In the genomic region with DNA sequence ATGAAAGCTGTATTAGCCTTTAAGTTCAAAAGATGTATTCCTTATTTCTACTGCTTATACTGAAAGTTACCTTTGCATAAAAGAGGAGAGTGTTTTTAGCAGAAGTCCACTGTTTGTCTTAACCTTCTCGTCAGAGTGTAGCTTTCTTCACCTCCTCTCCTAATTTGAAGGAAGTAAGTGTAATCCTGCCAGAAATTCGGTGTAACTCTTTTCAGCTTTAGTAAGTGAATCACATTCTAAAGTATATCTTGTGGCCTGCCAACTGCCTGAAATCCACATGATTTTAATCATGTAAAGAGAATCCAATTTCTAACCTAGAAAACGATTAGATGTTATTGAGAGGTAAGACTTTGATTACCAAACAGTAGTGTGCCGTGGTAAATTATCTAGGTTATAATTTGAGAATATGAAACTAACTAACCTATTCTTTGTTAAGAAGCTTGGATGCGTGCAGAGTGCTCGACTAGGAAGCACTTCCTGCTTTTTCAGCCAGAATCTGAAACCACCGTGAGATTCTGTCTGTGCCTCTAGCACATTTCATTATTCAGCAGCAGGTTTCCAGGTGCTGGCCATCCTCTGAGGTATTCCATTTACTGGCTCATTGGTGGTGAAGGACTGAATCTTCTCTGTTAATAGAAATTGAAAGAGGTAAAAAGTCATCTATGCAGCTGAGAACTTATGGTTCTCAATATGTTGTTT, we compare ENCODE assay signal across 10 cellular contexts. TPM values are rescaled to one million over a fixed set of nuclear protein-coding genes. Genes with fewer than 3 reads are reported as not detected.
DNase-seq lines count a peak whose midpoint lies in the region; ATAC-seq, FAIRE-seq and TF ChIP-seq lines count a peak whose summit lies in the region.
"Had no signal": no experiment of that assay in that cellular context is flagged by ENCODE, and none has a peak within 500 bp of the region (broad histone marks: within the 10 kb centered on the region; RNA-seq: fewer than 3 reads in every experiment).

No MANE protein-coding gene starts in this region.

- no peak for TF ChIP-seq POLR2A in esophagus squamous epithelium (IDR thresholded peaks at IDR 0.05)

- TF ChIP-seq CTCF in esophagus squamous epithelium (IDR thresholded peaks at IDR 0.05) (no peak), glutamatergic neuron (IDR thresholded peaks at IDR 0.05; ENCODE audit: partially characterized antibody, unreplicated experiment) (no peak)

- H3K4me1 Mint-ChIP-seq in CD4-positive, CD25-positive, alpha-beta regulatory T cell, result peaks cover 23 to 38% (median 29%) of the 10 kb centered on the region in 4 donors
- peaks cover 5% of the 10 kb centered on the region for H3K4me1 Mint-ChIP-seq in glutamatergic neuron (ENCODE audit: low read depth, unreplicated experiment)

- peak overlapping the region; percentile 16 for H3K27ac ChIP-seq in CD4-positive, CD25-positive, alpha-beta regulatory T cell (ENCODE audit: insufficient read depth, low read length, poor library complexity, severe bottlenecking)
- H3K27ac ChIP-seq in esophagus squamous epithelium, result peak overlapping the region; percentile 3 to 30 (median 18)
- H3K27ac ChIP-seq: prostate gland had no signal

- peak; percentile 40 for FAIRE-seq in GM19239 (lab: Jason Lieb, UNC)

- H3K4me3 Mint-ChIP-seq in CD4-positive, CD25-positive, alpha-beta regulatory T cell, result peak overlapping the region in 2 of 4 donors; percentile 42 to 57
- no peak overlapping the region for H3K4me3 Mint-ChIP-seq in glutamatergic neuron (ENCODE audit: unreplicated experiment)
- H3K4me3 Mint-ChIP-seq: HFFc6 had no signal

- H3K4me1 ChIP-seq in CD4-positive, CD25-positive, alpha-beta regulatory T cell (ENCODE audit: control insufficient read depth, insufficient read depth, low read length, poor library complexity, severe bottlenecking), result peaks cover 7% of the 10 kb centered on the region
- H3K4me1 ChIP-seq in esophagus squamous epithelium, result peaks cover 0 to 16% (median 12%) of the 10 kb centered on the region in 3 donors
- H3K4me1 ChIP-seq: prostate gland had no signal

- intact Hi-C loops in esophagus squamous epithelium (cut with DNase I), result no loop called here

- peak in 1 of 3 donors; percentile 71 for DNase-seq in CD4-positive, CD25-positive, alpha-beta regulatory T cell
- DNase-seq in GM19239 (ENCODE audit: insufficient read length, low spot score) (no peak), NCI-H2081 (lab: John Stamatoyannopoulos, UW) (peak; percentile 34 to 83), esophagus squamous epithelium (lab: John Stamatoyannopoulos, UW) (no peak), glutamatergic neuron (no peak), ecto neural progenitor cell (ENCODE audit: low spot score) (no peak), epidermal melanocyte (ENCODE audit: insufficient read length, low spot score) (no peak), amygdala (lab: John Stamatoyannopoulos, UW) (no peak)
- DNase-seq: HFFc6 had no signal

- 16 to 32% methylated on average over 7 of the region's 7 CpGs for WGBS in esophagus squamous epithelium, 2 donors

- H3K27ac Mint-ChIP-seq in CD4-positive, CD25-positive, alpha-beta regulatory T cell, result peak overlapping the region; percentile 85 to 87 (median 87)
- H3K27ac Mint-ChIP-seq in glutamatergic neuron (ENCODE audit: unreplicated experiment), result no peak overlapping the region

- peak; percentile 64 to 67 for ATAC-seq in CD4-positive, CD25-positive, alpha-beta regulatory T cell (ENCODE audit: low read depth in 2 of 2)

- H3K9me3 Mint-ChIP-seq in CD4-positive, CD25-positive, alpha-beta regulatory T cell, result no peaks in the 10 kb centered on the region
- H3K9me3 Mint-ChIP-seq in glutamatergic neuron (ENCODE audit: unreplicated experiment), result no peaks in the 10 kb centered on the region
- H3K9me3 Mint-ChIP-seq: HFFc6 had no signal

- no peaks in the 10 kb centered on the region for H3K27me3 ChIP-seq in CD4-positive, CD25-positive, alpha-beta regulatory T cell (ENCODE audit: control insufficient read depth, insufficient read depth, low read length)
- H3K27me3 ChIP-seq in esophagus squamous epithelium, result no peaks in the 10 kb centered on the region

- no peaks in the 10 kb centered on the region for H3K9me3 ChIP-seq in CD4-positive, CD25-positive, alpha-beta regulatory T cell (ENCODE audit: control insufficient read depth in 2 of 2, low read length in 2 of 2)
- no peaks in the 10 kb centered on the region for H3K9me3 ChIP-seq in esophagus squamous epithelium
- H3K9me3 ChIP-seq: prostate gland had no signal

- no peaks in the 10 kb centered on the region for H3K27me3 Mint-ChIP-seq in CD4-positive, CD25-positive, alpha-beta regulatory T cell
- no peaks in the 10 kb centered on the region for H3K27me3 Mint-ChIP-seq in glutamatergic neuron (ENCODE audit: unreplicated experiment)

- peaks cover 32% of the 10 kb centered on the region for H3K36me3 ChIP-seq in CD4-positive, CD25-positive, alpha-beta regulatory T cell (ENCODE audit: control insufficient read depth, insufficient read depth, low read length)
- peaks cover 0 to 46% (median 3%) of the 10 kb centered on the region in 3 donors for H3K36me3 ChIP-seq in esophagus squamous epithelium
- H3K36me3 ChIP-seq: prostate gland had no signal

- H3K36me3 Mint-ChIP-seq in CD4-positive, CD25-positive, alpha-beta regulatory T cell, result peaks cover 33% of the 10 kb centered on the region
- H3K36me3 Mint-ChIP-seq in glutamatergic neuron (ENCODE audit: unreplicated experiment), result no peaks in the 10 kb centered on the region

- H3K4me3 ChIP-seq in CD4-positive, CD25-positive, alpha-beta regulatory T cell (ENCODE audit: low read depth, low read length), result peak overlapping the region; percentile 54
- H3K4me3 ChIP-seq in esophagus squamous epithelium, result no peak overlapping the region
- H3K4me3 ChIP-seq: prostate gland had no signal

RNA-seq across cellular contexts. Expression of a gene that starts 7.5 kb away (rescaled TPM):
- 19.2 TPM for total RNA-seq in CD4-positive, CD25-positive, alpha-beta regulatory T cell
- 10 to 100 TPM; 56.4 to 59.3 (median 57.6) TPM for polyA plus RNA-seq in CD4-positive, CD25-positive, alpha-beta regulatory T cell
- total RNA-seq in esophagus squamous epithelium (10 to 100 TPM; 16.6 to 55.5 (median 35.8) TPM), glutamatergic neuron (ENCODE audit: unreplicated experiment) (27.3 TPM)

Comparison
In these comparisons a context has a peak if more than half of its experiments do, and no peak if none do; other contexts are left out.
1. DNase-seq: peak in NCI-H2081 (2 of 2); none in GM19239 (single experiment), esophagus squamous epithelium (single experiment), glutamatergic neuron (single experiment), ecto neural progenitor cell (single experiment), epidermal melanocyte (single experiment) and amygdala (0 of 56).